In the genomic region with DNA sequence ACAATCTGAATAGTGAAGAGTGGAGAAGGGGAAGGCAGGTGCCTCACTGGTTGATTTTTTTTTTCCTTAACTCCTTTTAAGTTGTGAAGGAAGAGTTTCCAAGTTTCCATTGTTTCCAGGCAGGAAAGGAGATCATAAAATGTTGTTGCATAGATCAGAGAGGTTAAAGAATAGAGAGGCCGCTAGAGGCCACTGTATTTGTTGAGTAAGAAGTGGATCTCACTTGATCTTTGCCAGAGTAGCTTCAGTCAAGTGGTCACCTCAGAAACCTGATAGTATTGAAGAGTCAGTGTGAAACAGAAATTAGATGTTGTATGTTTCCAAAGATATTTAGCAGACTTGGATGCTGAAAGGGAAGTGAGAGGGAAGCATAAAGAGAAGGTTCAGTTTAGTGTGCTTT, we compare ENCODE assay signal across 1 cellular context.
TF ChIP-seq lines count a peak whose summit lies in the region.

No MANE protein-coding gene starts in this region.

TF ChIP-seq in GM23338, 12 proteins besides CTCF, POLR2A, EP300 and RAD21 (continued from another document):
- TF ChIP-seq, protein P1, sequence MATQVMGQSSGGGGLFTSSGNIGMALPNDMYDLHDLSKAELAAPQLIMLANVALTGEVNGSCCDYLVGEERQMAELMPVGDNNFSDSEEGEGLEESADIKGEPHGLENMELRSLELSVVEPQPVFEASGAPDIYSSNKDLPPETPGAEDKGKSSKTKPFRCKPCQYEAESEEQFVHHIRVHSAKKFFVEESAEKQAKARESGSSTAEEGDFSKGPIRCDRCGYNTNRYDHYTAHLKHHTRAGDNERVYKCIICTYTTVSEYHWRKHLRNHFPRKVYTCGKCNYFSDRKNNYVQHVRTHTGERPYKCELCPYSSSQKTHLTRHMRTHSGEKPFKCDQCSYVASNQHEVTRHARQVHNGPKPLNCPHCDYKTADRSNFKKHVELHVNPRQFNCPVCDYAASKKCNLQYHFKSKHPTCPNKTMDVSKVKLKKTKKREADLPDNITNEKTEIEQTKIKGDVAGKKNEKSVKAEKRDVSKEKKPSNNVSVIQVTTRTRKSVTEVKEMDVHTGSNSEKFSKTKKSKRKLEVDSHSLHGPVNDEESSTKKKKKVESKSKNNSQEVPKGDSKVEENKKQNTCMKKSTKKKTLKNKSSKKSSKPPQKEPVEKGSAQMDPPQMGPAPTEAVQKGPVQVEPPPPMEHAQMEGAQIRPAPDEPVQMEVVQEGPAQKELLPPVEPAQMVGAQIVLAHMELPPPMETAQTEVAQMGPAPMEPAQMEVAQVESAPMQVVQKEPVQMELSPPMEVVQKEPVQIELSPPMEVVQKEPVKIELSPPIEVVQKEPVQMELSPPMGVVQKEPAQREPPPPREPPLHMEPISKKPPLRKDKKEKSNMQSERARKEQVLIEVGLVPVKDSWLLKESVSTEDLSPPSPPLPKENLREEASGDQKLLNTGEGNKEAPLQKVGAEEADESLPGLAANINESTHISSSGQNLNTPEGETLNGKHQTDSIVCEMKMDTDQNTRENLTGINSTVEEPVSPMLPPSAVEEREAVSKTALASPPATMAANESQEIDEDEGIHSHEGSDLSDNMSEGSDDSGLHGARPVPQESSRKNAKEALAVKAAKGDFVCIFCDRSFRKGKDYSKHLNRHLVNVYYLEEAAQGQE (IDR thresholded peaks at IDR 0.05; ENCODE audit: unreplicated experiment) = no peak
